Comparison of ENCODE assay signal across 28 cellular contexts in the genomic region with DNA sequence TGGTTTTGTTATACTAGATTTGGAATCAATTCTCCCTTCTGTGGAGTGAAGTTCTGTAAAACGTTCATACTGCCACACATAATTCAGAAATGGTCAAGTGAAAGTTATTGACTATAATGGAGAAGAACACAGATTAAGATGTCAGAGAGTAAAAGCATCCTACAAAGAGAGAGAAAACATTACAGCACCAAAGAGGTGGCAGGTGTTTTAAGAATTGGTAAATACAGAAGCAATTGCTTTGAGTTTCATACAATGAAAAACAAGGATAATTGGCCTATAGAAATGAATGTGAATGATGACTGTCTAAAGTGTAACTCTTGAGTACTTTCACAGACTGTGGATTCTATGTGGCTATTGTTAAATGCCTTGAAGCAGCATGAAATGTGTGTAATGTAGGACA.
"Had no signal": no experiment of that assay in that cellular context is flagged by ENCODE, and none has a peak within 500 bp of the region (broad histone marks: within the 10 kb centered on the region; RNA-seq: fewer than 3 reads in every experiment).

No MANE protein-coding gene starts in this region.

- H3K4me3 ChIP-seq: adrenal gland, body of pancreas, esophagus squamous epithelium, gastroesophageal sphincter, heart right ventricle, hepatocyte had no signal

- ATAC-seq: activated CD4-positive, alpha-beta T cell treated with anti-CD3 and anti-CD28 coated beads for 36 hours; activated CD8-positive, alpha-beta memory T cell treated with anti-CD3 and anti-CD28 coated beads, Interleukin-2, amount 10 ng/mL, durations not matched to agents 7 days and 5 days; activated CD8-positive, alpha-beta T cell treated with anti-CD3 and anti-CD28 coated beads, Interleukin-2, amount 10 ng/mL, durations not matched to agents 7 days and 5 days; activated naive CD8-positive, alpha-beta T cell treated with anti-CD3 and anti-CD28 coated beads, Interleukin-2, amount 50 U/mL, for 24 hours; body of pancreas; gastroesophageal sphincter; heart right ventricle had no signal

- H3K4me1 ChIP-seq: adrenal gland, body of pancreas, esophagus squamous epithelium, gastroesophageal sphincter, heart right ventricle had no signal

- H3K27ac ChIP-seq: adrenal gland, body of pancreas, epithelial cell of prostate, esophagus squamous epithelium, gastroesophageal sphincter, heart right ventricle, hepatocyte had no signal

- H3K79me2 ChIP-seq: hepatocyte had no signal

- FAIRE-seq: colon, endothelial cell of umbilical vein had no signal

- H2AFZ ChIP-seq: hepatocyte had no signal

- H3K4me2 ChIP-seq: hepatocyte had no signal

- H3K9me3 ChIP-seq: adrenal gland, body of pancreas, esophagus squamous epithelium, gastroesophageal sphincter had no signal

- H3K27me3 ChIP-seq: adrenal gland, body of pancreas, esophagus squamous epithelium, gastroesophageal sphincter, heart right ventricle, hepatocyte had no signal

- DNase-seq: activated CD4-positive, alpha-beta memory T cell treated with anti-CD3 and anti-CD28 coated beads for 36 hours; activated CD4-positive, alpha-beta T cell treated with anti-CD3 and anti-CD28 coated beads for 36 hours; activated CD4-positive, alpha-beta T cell treated with anti-CD3 and anti-CD28 coated beads, Interleukin-2, amount 10 ng/mL, durations not matched to agents 24 days and 14 days; activated CD4-positive, CD25-positive, alpha-beta regulatory T cell; activated CD4-positive, CD25-positive, alpha-beta regulatory T cell treated with anti-CD3 and anti-CD28 coated beads, Interleukin-2, amount 50 U/mL, for 72 hours; activated CD8-positive, alpha-beta memory T cell treated with anti-CD3 and anti-CD28 coated beads, Interleukin-2, amount 10 ng/mL, durations not matched to agents 7 days and 5 days; activated CD8-positive, alpha-beta memory T cell treated with anti-CD3 and anti-CD28 coated beads, Interleukin-2, amount 50 U/mL, for 4 hours; activated CD8-positive, alpha-beta T cell treated with anti-CD3 and anti-CD28 coated beads, Interleukin-2, amount 10 ng/mL, durations not matched to agents 7 days and 5 days; activated effector memory CD4-positive, alpha-beta T cell treated with anti-CD3 and anti-CD28 coated beads, Interleukin-2, amount 50 U/mL, for 16 hours; activated naive CD4-positive, alpha-beta T cell treated with anti-CD3 and anti-CD28 coated beads for 36 hours; activated naive CD8-positive, alpha-beta T cell treated with anti-CD3 and anti-CD28 coated beads for 36 hours; activated naive CD8-positive, alpha-beta T cell treated with anti-CD3 and anti-CD28 coated beads, Interleukin-2, amount 50 U/mL, for 24 hours; activated T-cell treated with anti-CD3 and anti-CD28 coated beads, Interleukin-2, amount 50 U/mL, for 1 hour; activated T-cell treated with anti-CD3 and anti-CD28 coated beads, Interleukin-2, amount 50 U/mL, for 48 hours; adrenal gland; amygdala; aorta; body of pancreas; caudate nucleus; effector CD8-positive, alpha-beta T cell; esophagus squamous epithelium; foreskin melanocyte; heart right ventricle had no signal

- H3K36me3 ChIP-seq: adrenal gland, esophagus squamous epithelium, gastroesophageal sphincter, heart right ventricle had no signal
